Comparison of ENCODE assay signal across 8 cellular contexts in genomic region chr22:25235547-25236290, GRCh38. TPM values are rescaled to one million over a fixed set of nuclear protein-coding genes. Genes with fewer than 3 reads are reported as not detected.
DNase-seq lines count a peak whose midpoint lies in the region; ATAC-seq, FAIRE-seq and TF ChIP-seq lines count a peak whose summit lies in the region.

No MANE protein-coding gene starts in this region.

- no peaks in the 10 kb centered on the region for H3K9me3 ChIP-seq in skeletal muscle satellite cell (replicated peaks; ENCODE audit: low read length)

- no peaks in the 10 kb centered on the region for H3K4me1 ChIP-seq in skeletal muscle satellite cell (ENCODE audit: control insufficient read depth, insufficient read depth, low read length)

- peak overlapping the region; percentile 45 for H3K4me2 ChIP-seq in skeletal muscle satellite cell (ENCODE audit: low read length)

- peaks cover 3% of the 10 kb centered on the region for H3K4me1 Mint-ChIP-seq in T-helper 2 cell treated with Interferon-gamma antibody and Interleukin-4, amounts not matched to agents 5 μg/mL and 100 μg/mL, for 36 hours (ENCODE audit: low read depth)

- ATAC-seq in HG02588 (IDR thresholded peaks at IDR 0.05; ENCODE audit: unreplicated experiment) = no peak

- FAIRE-seq in GM19239 (lab: Jason Lieb, UNC) = peak; percentile 64

- H3K9me3 Mint-ChIP-seq in T-helper 2 cell treated with Interferon-gamma antibody and Interleukin-4, amounts not matched to agents 5 μg/mL and 100 μg/mL, for 36 hours = no peaks in the 10 kb centered on the region

- no peak overlapping the region for H3K27ac Mint-ChIP-seq in T-helper 2 cell treated with Interferon-gamma antibody and Interleukin-4, amounts not matched to agents 5 μg/mL and 100 μg/mL, for 36 hours

- no peak overlapping the region for H3K4me3 ChIP-seq in AG10803 (ENCODE audit: low read length)
- H3K4me3 ChIP-seq in skeletal muscle satellite cell (ENCODE audit: low read length) = no peak overlapping the region

- H3K36me3 ChIP-seq in skeletal muscle satellite cell (ENCODE audit: insufficient read depth, low read length) = no peaks in the 10 kb centered on the region

- peak; percentile 53 for TF ChIP-seq CTCF in AG10803 (conservative IDR thresholded peaks at IDR 0.05; ENCODE audit: low read length)

- H3K27me3 Mint-ChIP-seq in T-helper 2 cell treated with Interferon-gamma antibody and Interleukin-4, amounts not matched to agents 5 μg/mL and 100 μg/mL, for 36 hours (ENCODE audit: low read depth) = peaks cover 16% of the 10 kb centered on the region

- peak overlapping the region; percentile 45 for H3K4me3 Mint-ChIP-seq in T-helper 2 cell treated with Interferon-gamma antibody and Interleukin-4, amounts not matched to agents 5 μg/mL and 100 μg/mL, for 36 hours

- peak; percentile 68 for DNase-seq in AG10803 (ENCODE audit: low read depth)
- DNase-seq in GM19239 (ENCODE audit: insufficient read length, low spot score) = peak; percentile 97
- peak; percentile 53 for DNase-seq in NCI-H128 (lab: John Stamatoyannopoulos, UW; ENCODE audit: unreplicated experiment)
- peak; percentile 69 for DNase-seq in T-helper 2 cell treated with Interferon-gamma antibody and Interleukin-4, amounts not matched to agents 5 μg/mL and 100 μg/mL, for 36 hours (ENCODE audit: low spot score)
- DNase-seq in astrocyte of the hippocampus (ENCODE audit: low read depth, low spot score) = peak; percentile 92
- DNase-seq in hippocampal formation (lab: John Stamatoyannopoulos, UW) = peak; percentile 4 to 7

- H3K36me3 Mint-ChIP-seq in T-helper 2 cell treated with Interferon-gamma antibody and Interleukin-4, amounts not matched to agents 5 μg/mL and 100 μg/mL, for 36 hours (ENCODE audit: low read depth) = no peaks in the 10 kb centered on the region

- peaks cover 14% of the 10 kb centered on the region for H3K27me3 ChIP-seq in skeletal muscle satellite cell (ENCODE audit: control insufficient read depth, insufficient read depth, low read length)

- H3K9ac ChIP-seq in skeletal muscle satellite cell (ENCODE audit: low read depth, low read length) = no peak overlapping the region

RNA-seq across cellular contexts. Expression of gene CRYBB2, which starts 16.3 kb away (rescaled TPM):
- total RNA-seq in skeletal muscle satellite cell (2012; rRNA removed) = not detected in 2 replicates

RNA-seq across cellular contexts. Expression of gene CRYBB3, which starts 36.1 kb away (rescaled TPM):
- not detected in 2 replicates for total RNA-seq in skeletal muscle satellite cell (2012; rRNA removed)

Comparison
In these comparisons a context has a peak if more than half of its experiments do, and no peak if none do; other contexts are left out.
1. DNase-seq: peak in every context shown above with its lines; median percentile 97 in GM19239; 92 in astrocyte of the hippocampus; 69 in T-helper 2 cell treated with Interferon-gamma antibody and Interleukin-4, amounts not matched to agents 5 μg/mL and 100 μg/mL, for 36 hours; 68 in AG10803; 53 in NCI-H128; 6 in hippocampal formation.